ENCODE assay signal across 10 cellular contexts in the genomic region with DNA sequence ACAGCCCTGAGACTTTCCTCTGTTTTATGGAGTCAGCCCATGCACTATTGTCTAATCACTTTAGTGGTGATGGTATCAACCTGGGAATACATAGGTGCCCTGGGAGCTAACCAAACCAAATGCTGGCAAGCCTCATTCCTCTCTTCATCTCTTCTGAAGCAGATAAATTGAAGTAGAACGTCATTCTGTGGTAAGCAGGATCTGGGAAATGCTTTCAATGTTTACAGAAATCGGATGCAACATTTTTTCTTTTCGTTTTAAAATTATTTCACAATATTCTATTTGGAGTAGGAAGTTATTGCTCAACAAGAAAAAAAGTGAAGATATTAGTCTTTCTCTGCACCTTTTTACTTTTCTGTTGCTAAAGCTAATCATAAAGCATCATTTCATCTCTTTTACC.
A peak's percentile ranks its signal among the peaks of the same experiment; 100 is the strongest.
DNase-seq lines count a peak whose midpoint lies in the region; ATAC-seq and TF ChIP-seq lines count a peak whose summit lies in the region.
"Had no signal": no experiment of that assay in that cellular context is flagged by ENCODE, and none has a peak within 500 bp of the region (broad histone marks: within the 10 kb centered on the region; RNA-seq: fewer than 3 reads in every experiment).

No MANE protein-coding gene starts in this region.

- TF ChIP-seq CTCF in CD14-positive monocyte (IDR thresholded peaks at IDR 0.05), result no peak
- no peak for TF ChIP-seq CTCF in RWPE2 (IDR thresholded peaks at IDR 0.05; ENCODE audit: poor library complexity, severe bottlenecking)
- TF ChIP-seq CTCF in fibroblast of mammary gland (conservative IDR thresholded peaks at IDR 0.05; ENCODE audit: control insufficient read depth, insufficient read depth, low read depth, low read length), result no peak

- H2AK5ac ChIP-seq in trophoblast cell (ENCODE audit: low read length), result no peak overlapping the region

- no peak overlapping the region for H2BK5ac ChIP-seq in trophoblast cell (ENCODE audit: low read depth, low read length, poor library complexity)

- H3K4me2 ChIP-seq in trophoblast cell (ENCODE audit: low read length), result no peak overlapping the region

- no peak overlapping the region for H3K23ac ChIP-seq in trophoblast cell (ENCODE audit: low read length)

- H3K27me3 Mint-ChIP-seq in CD14-positive monocyte (ENCODE audit: low read depth in 3 of 3), result no peaks in the 10 kb centered on the region

- H4K8ac ChIP-seq in trophoblast cell (ENCODE audit: low read depth, low read length), result no peak overlapping the region

- peaks cover 86% of the 10 kb centered on the region for H3K4me1 Mint-ChIP-seq in CD14-positive monocyte

- WGBS in trophoblast cell (ENCODE audit: extremely low coverage, insufficient coverage, insufficient read length), result no CpG with 5 or more reads among the region's 3 CpGs

- peaks cover 22% of the 10 kb centered on the region for H3K79me2 ChIP-seq in trophoblast cell (ENCODE audit: control insufficient read depth, insufficient read depth, low read length, poor library complexity)

- H3K27ac ChIP-seq in RWPE2 (ENCODE audit: poor library complexity, severe bottlenecking), result peak overlapping the region; percentile 93
- H3K27ac ChIP-seq in trophoblast cell (ENCODE audit: low read depth, low read length), result no peak overlapping the region

- H4K12ac ChIP-seq in trophoblast cell (ENCODE audit: low read depth, low read length), result no peak overlapping the region

- H3K27me3 ChIP-seq in RWPE2 (ENCODE audit: insufficient read depth, poor library complexity, severe bottlenecking) (no peaks in the 10 kb centered on the region), trophoblast cell (ENCODE audit: insufficient read depth, low read length) (no peaks in the 10 kb centered on the region)

- no peaks in the 10 kb centered on the region for H3K36me3 ChIP-seq in RWPE2 (ENCODE audit: low read depth)
- peaks cover 0 to 4% of the 10 kb centered on the region in 2 experiments for H3K36me3 ChIP-seq in trophoblast cell (ENCODE audit: control insufficient read depth in 1 of 2, insufficient read depth in 2 of 2, low read length in 2 of 2)

- no peak overlapping the region for H3K14ac ChIP-seq in trophoblast cell (ENCODE audit: low read length)

- peak overlapping the region; percentile 59 to 82 for H3K4me3 Mint-ChIP-seq in CD14-positive monocyte

- H3K27ac Mint-ChIP-seq in CD14-positive monocyte, result peak overlapping the region; percentile 85 to 96 (median 94)

- no peaks in the 10 kb centered on the region for H3K9me3 Mint-ChIP-seq in CD14-positive monocyte

- H2AFZ ChIP-seq in trophoblast cell (ENCODE audit: insufficient read depth, low read length, poor library complexity), result no peak overlapping the region

- peaks cover 0 to 3% of the 10 kb centered on the region in 2 donors for H3K36me3 Mint-ChIP-seq in CD14-positive monocyte

- H3K9me3 ChIP-seq in RWPE2 (ENCODE audit: severe bottlenecking) (no peaks in the 10 kb centered on the region), trophoblast cell (ENCODE audit: insufficient read depth, low read depth, low read length) (no peaks in the 10 kb centered on the region)

- H3K4me1 ChIP-seq in RWPE2 (ENCODE audit: insufficient read depth, poor library complexity, severe bottlenecking), result peaks cover 72% of the 10 kb centered on the region
- H3K4me1 ChIP-seq in trophoblast cell (ENCODE audit: control insufficient read depth in 1 of 2, insufficient read depth in 2 of 2, low read length in 2 of 2), result peaks cover 9 to 13% of the 10 kb centered on the region in 2 experiments

- H3K18ac ChIP-seq in trophoblast cell (ENCODE audit: low read length), result no peak overlapping the region

- H3K79me1 ChIP-seq in trophoblast cell (ENCODE audit: low read length), result no peaks in the 10 kb centered on the region

- no peak overlapping the region for H2BK12ac ChIP-seq in trophoblast cell (ENCODE audit: low read length)

- DNase-seq in CD14-positive monocyte (ENCODE audit: low spot score) (no peak), RWPE2 (ENCODE audit: low spot score) (no peak), fibroblast of mammary gland (ENCODE audit: low read depth) (peak; percentile 97), trophoblast cell (peak; percentile 54 to 87), NCI-H1105 treated with DMSO at 0.1 percent for 48 hours (lab: John Stamatoyannopoulos, UW) (no peak), NCI-H2029 treated with DMSO at 0.1 percent for 48 hours (lab: John Stamatoyannopoulos, UW) (no peak)
- DNase-seq: DMS79 treated with DMSO at 0.1 percent for 48 hours, NCI-H1930 had no signal

- H3K4ac ChIP-seq in trophoblast cell (ENCODE audit: low read depth, low read length), result no peak overlapping the region

- H2BK120ac ChIP-seq in trophoblast cell (ENCODE audit: insufficient read depth, low read length, poor library complexity), result no peak overlapping the region

- ATAC-seq in RWPE2 (ENCODE audit: low read depth), result peak; percentile 54
- ATAC-seq in HG02870 (IDR thresholded peaks at IDR 0.05; ENCODE audit: unreplicated experiment), result no peak
- no peak for ATAC-seq in GM18511 (IDR thresholded peaks at IDR 0.05; ENCODE audit: unreplicated experiment)

- H4K91ac ChIP-seq in trophoblast cell (ENCODE audit: low read depth, low read length), result no peak overlapping the region

- H3K4me3 ChIP-seq in RWPE2 (ENCODE audit: severe bottlenecking) (no peak overlapping the region), fibroblast of mammary gland (ENCODE audit: control insufficient read depth, low read depth, low read length) (no peak overlapping the region), trophoblast cell (ENCODE audit: low read depth, low read length) (no peak overlapping the region)

- H3K9ac ChIP-seq in trophoblast cell (ENCODE audit: low read length), result no peak overlapping the region

- intact Hi-C loops in CD14-positive monocyte (cut with micrococcal nuclease), result no loop called here

Comparison
In these comparisons a context has a peak if more than half of its experiments do, and no peak if none do; other contexts are left out.
1. DNase-seq: peak in fibroblast of mammary gland (single experiment) and trophoblast cell (2 of 2); none in CD14-positive monocyte (single experiment), RWPE2 (single experiment), NCI-H1105 treated with DMSO at 0.1 percent for 48 hours (single experiment) and NCI-H2029 treated with DMSO at 0.1 percent for 48 hours (single experiment).